Comparison of ENCODE assay signal across 21 cellular contexts in the genomic region with DNA sequence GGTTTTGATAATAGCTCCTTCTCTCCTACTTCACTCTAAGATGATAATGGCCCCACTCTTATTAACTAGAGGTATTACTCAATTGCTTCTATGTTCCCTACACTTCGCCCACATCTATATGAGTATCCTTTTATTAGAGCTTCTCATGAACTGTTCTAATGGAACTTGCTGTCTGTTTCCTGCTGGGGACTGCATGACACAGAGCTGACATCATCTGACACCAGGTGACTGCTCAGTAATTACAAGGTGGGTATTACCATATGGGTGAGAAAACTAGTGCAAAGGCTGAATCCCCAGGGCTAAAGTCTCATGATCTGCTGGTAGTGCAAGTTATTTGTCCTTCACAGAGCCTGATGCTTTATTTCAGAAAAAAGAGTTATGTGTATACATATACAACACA.
DNase-seq lines count a peak whose midpoint lies in the region; ATAC-seq and TF ChIP-seq lines count a peak whose summit lies in the region.
"Had no signal": no experiment of that assay in that cellular context is flagged by ENCODE, and none has a peak within 500 bp of the region (broad histone marks: within the 10 kb centered on the region; RNA-seq: fewer than 3 reads in every experiment).

No MANE protein-coding gene starts in this region.

- no peak overlapping the region for H3K4me3 ChIP-seq in mammary epithelial cell (replicated peaks in 1 of 3; ENCODE audit: insufficient read depth in 1 of 3, low read depth in 2 of 3, low read length in 3 of 3)
- H3K4me3 ChIP-seq in breast epithelium, result no peak overlapping the region
- no peak overlapping the region for H3K4me3 ChIP-seq in RWPE2 (ENCODE audit: severe bottlenecking)
- H3K4me3 ChIP-seq in lower lobe of right lung, result no peak overlapping the region
- H3K4me3 ChIP-seq: BLaER1, PC-9, SJCRH30 had no signal

- peak; percentile 6 for DNase-seq in mammary epithelial cell
- DNase-seq in breast epithelium (ENCODE audit: low spot score in 2 of 2), result no peak
- DNase-seq in RWPE2 (ENCODE audit: low spot score), result no peak
- DNase-seq in kidney tubule cell (ENCODE audit: low spot score), result peak; percentile 62
- no peak for DNase-seq in lower lobe of right lung
- DNase-seq: CD8-positive, alpha-beta T cell; DMS79 treated with DMSO at 0.1 percent for 48 hours; H7; Kasumi-1; MM.1S; NCI-H1092; NCI-H146; NCI-H2029 treated with DMSO at 0.1 percent for 48 hours; NCI-H510A; NCI-H82; PC-9; SJCRH30 had no signal

- H3K27me3 ChIP-seq in mammary epithelial cell (ENCODE audit: insufficient read depth, low read length) (no peaks in the 10 kb centered on the region), breast epithelium (no peaks in the 10 kb centered on the region), RWPE2 (ENCODE audit: insufficient read depth, poor library complexity, severe bottlenecking) (no peaks in the 10 kb centered on the region), lower lobe of right lung (ENCODE audit: low read depth) (no peaks in the 10 kb centered on the region)
- H3K27me3 ChIP-seq: BLaER1, SJCRH30 had no signal

- no peaks in the 10 kb centered on the region for H3K4me1 ChIP-seq in mammary epithelial cell (ENCODE audit: insufficient read depth, low read length)
- no peaks in the 10 kb centered on the region for H3K4me1 ChIP-seq in breast epithelium
- no peaks in the 10 kb centered on the region for H3K4me1 ChIP-seq in RWPE2 (ENCODE audit: insufficient read depth, poor library complexity, severe bottlenecking)
- H3K4me1 ChIP-seq in lower lobe of right lung, result no peaks in the 10 kb centered on the region
- H3K4me1 ChIP-seq: BLaER1, SJCRH30 had no signal

- no peak for TF ChIP-seq POLR2A in breast epithelium (IDR thresholded peaks at IDR 0.05)

- in situ Hi-C loops in mammary epithelial cell (cut with MboI; ENCODE audit: low sequenced_read_pairs in 2 of 2), result no loop called here

- H2AFZ ChIP-seq in mammary epithelial cell (ENCODE audit: low read depth, low read length), result no peak overlapping the region
- H2AFZ ChIP-seq: PC-9 had no signal

- CTCF ChIA-PET in mammary epithelial cell (lab: Charles Lee; ENCODE audit: low non-redundant PET), result no interaction called here

- dilution Hi-C loops in mammary epithelial cell (cut with HindIII; ENCODE audit: low sequenced_read_pairs), result no loop called here

- no peaks in the 10 kb centered on the region for H3K79me2 ChIP-seq in mammary epithelial cell (ENCODE audit: insufficient read depth, low read length)

- no TSS peak for BruUV-seq in mammary epithelial cell (replicated peaks; lab: Mats Ljungman, UMichigan)

- H3K9me3 ChIP-seq in mammary epithelial cell (replicated peaks; ENCODE audit: insufficient read depth, low read length) (no peaks in the 10 kb centered on the region), breast epithelium (no peaks in the 10 kb centered on the region), RWPE2 (ENCODE audit: severe bottlenecking) (no peaks in the 10 kb centered on the region), lower lobe of right lung (no peaks in the 10 kb centered on the region)
- H3K9me3 ChIP-seq: BLaER1, SJCRH30 had no signal

- TF ChIP-seq CTCF in mammary epithelial cell (conservative IDR thresholded peaks at IDR 0.05 in 1 of 2, IDR thresholded peaks at IDR 0.05 in 1 of 2; ENCODE audit: extremely low read depth in 1 of 2, insufficient read depth in 1 of 2, low read depth in 1 of 2, low read length in 2 of 2), result no peak
- TF ChIP-seq CTCF in breast epithelium (IDR thresholded peaks at IDR 0.05), result no peak
- TF ChIP-seq CTCF in RWPE2 (IDR thresholded peaks at IDR 0.05; ENCODE audit: poor library complexity, severe bottlenecking), result no peak
- TF ChIP-seq CTCF in lower lobe of right lung (IDR thresholded peaks at IDR 0.05), result no peak

- H3K36me3 ChIP-seq in mammary epithelial cell (ENCODE audit: insufficient read depth, low read length) (no peaks in the 10 kb centered on the region), breast epithelium (no peaks in the 10 kb centered on the region), RWPE2 (ENCODE audit: low read depth) (no peaks in the 10 kb centered on the region), lower lobe of right lung (no peaks in the 10 kb centered on the region)
- H3K36me3 ChIP-seq: BLaER1, SJCRH30 had no signal

- H3K27ac ChIP-seq in mammary epithelial cell (ENCODE audit: insufficient read depth, low read depth, low read length) (no peak overlapping the region), breast epithelium (no peak overlapping the region), RWPE2 (ENCODE audit: poor library complexity, severe bottlenecking) (no peak overlapping the region), lower lobe of right lung (no peak overlapping the region)
- H3K27ac ChIP-seq: BLaER1, HL-60, PC-9, SJCRH30 had no signal

- WGBS in mammary epithelial cell (ENCODE audit: low coverage, missing lambda C conversion rate), result 46% methylated on average over 1 of the region's 1 CpG

- H4K20me1 ChIP-seq in mammary epithelial cell (ENCODE audit: insufficient read depth, low read length), result no peaks in the 10 kb centered on the region
- H4K20me1 ChIP-seq: BLaER1 had no signal

- intact Hi-C loops in mammary epithelial cell (cut with micrococcal nuclease), result no loop called here
- intact Hi-C loops in breast epithelium (cut with DNase I; ENCODE audit: low total_unique reads), result no loop called here
- intact Hi-C loops in lower lobe of right lung (cut with DNase I), result no loop called here

- ATAC-seq in RWPE2 (ENCODE audit: low read depth) (0 out of 3 replicates have a peak, but pooled peaks have one; percentile 17), GM21786 (IDR thresholded peaks at IDR 0.05; ENCODE audit: unreplicated experiment) (no peak), lower lobe of right lung (no peak), HG03457 (IDR thresholded peaks at IDR 0.05; ENCODE audit: unreplicated experiment) (no peak)
- ATAC-seq: CD8-positive, alpha-beta T cell had no signal

- no peak overlapping the region for H3K4me2 ChIP-seq in mammary epithelial cell (ENCODE audit: insufficient read depth, low read depth, low read length)
- H3K4me2 ChIP-seq: BLaER1, PC-9 had no signal

- no peak overlapping the region for H3K9ac ChIP-seq in mammary epithelial cell (ENCODE audit: insufficient read depth, low read length)
- H3K9ac ChIP-seq: BLaER1 had no signal

Comparison
In these comparisons a context has a peak if more than half of its experiments do, and no peak if none do; other contexts are left out.
1. DNase-seq: peak in mammary epithelial cell (single experiment) and kidney tubule cell (single experiment); none in breast epithelium (0 of 2), RWPE2 (single experiment) and lower lobe of right lung (single experiment).